ENCODE assay signal across 27 cellular contexts in the genomic region with DNA sequence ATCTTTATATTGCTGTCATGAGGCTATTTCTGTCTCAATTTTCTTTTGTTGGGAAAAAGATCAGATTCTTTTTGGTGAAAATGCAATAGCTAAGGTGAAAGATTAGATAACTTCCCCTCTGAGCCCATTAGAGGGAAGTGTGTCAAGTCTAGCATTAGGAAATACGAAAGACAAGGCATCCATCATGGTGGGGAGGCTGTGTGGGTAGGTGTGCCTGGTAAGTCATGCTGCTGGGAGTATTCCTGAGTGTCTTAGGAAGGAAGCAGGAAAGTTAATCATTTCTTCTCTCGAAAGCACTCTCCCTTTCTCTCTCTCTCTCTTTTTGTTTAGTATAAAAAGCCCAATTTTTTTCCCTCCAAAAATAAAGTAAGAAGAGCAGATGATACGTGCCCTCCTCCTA.
"Had no signal": no experiment of that assay in that cellular context is flagged by ENCODE, and none has a peak within 500 bp of the region (broad histone marks: within the 10 kb centered on the region; RNA-seq: fewer than 3 reads in every experiment).

No MANE protein-coding gene starts in this region.

- H3K9me3 Mint-ChIP-seq: activated B cell treated with CpG ODN at 0.5 μM for 24 hours; activated T-cell treated with anti-CD3 and anti-CD28 coated beads, Interleukin-2, amount 50 U/mL, for 4 hours; activated T-helper 17 cell treated with anti-CD3 and anti-CD28 coated beads, Interleukin-2, amount 50 U/mL, for 72 hours; dendritic cell treated with granulocyte-macrophage colony-stimulating factor and Interleukin-4, amounts not matched to agents 40 ng/mL and 50 ng/mL, for 4 days; endodermal cell; T-helper 2 cell treated with Interferon-gamma antibody and Interleukin-4, amounts not matched to agents 5 μg/mL and 100 μg/mL, for 36 hours had no signal

- H3K27ac Mint-ChIP-seq: activated B cell treated with CpG ODN at 0.5 μM for 24 hours; activated CD8-positive, alpha-beta T cell treated with anti-CD3 and anti-CD28 coated beads for 36 hours; activated naive CD8-positive, alpha-beta T cell; activated T-helper 17 cell treated with anti-CD3 and anti-CD28 coated beads, Interleukin-2, amount 50 U/mL, for 72 hours; dendritic cell treated with granulocyte-macrophage colony-stimulating factor and Interleukin-4, amounts not matched to agents 40 ng/mL and 50 ng/mL, for 4 days; endodermal cell; T-helper 17 cell; T-helper 2 cell treated with Interferon-gamma antibody and Interleukin-4, amounts not matched to agents 5 μg/mL and 100 μg/mL, for 36 hours had no signal

- H3K27me3 ChIP-seq: brain microvascular endothelial cell, dorsolateral prefrontal cortex had no signal

- DNase-seq: activated B cell treated with CpG ODN at 0.5 μM for 24 hours; activated CD4-positive, alpha-beta T cell treated with anti-CD3 and anti-CD28 coated beads for 48 hours; activated CD4-positive, alpha-beta T cell treated with anti-CD3 and anti-CD28 coated beads, Interleukin-2, amount 50 U/mL, for 1 hour; activated CD4-positive, alpha-beta T cell treated with anti-CD3 and anti-CD28 coated beads, Interleukin-2, amount 50 U/mL, for 48 hours; activated CD8-positive, alpha-beta memory T cell treated with anti-CD3 and anti-CD28 coated beads for 24 hours; activated CD8-positive, alpha-beta T cell treated with anti-CD3 and anti-CD28 coated beads for 36 hours; activated effector memory CD4-positive, alpha-beta T cell treated with Interleukin-2 at 50 U/mL for 16 hours; activated gamma-delta T cell treated with Interleukin-2 at 50 U/mL for 16 hours; activated naive CD4-positive, alpha-beta T cell treated with anti-CD3 and anti-CD28 coated beads, Interleukin-2, amount 50 U/mL, for 16 hours; activated naive CD4-positive, alpha-beta T cell treated with Interleukin-2 at 50 U/mL for 16 hours; activated T-cell treated with anti-CD3 and anti-CD28 coated beads, Interleukin-2, amount 50 U/mL, for 4 hours; amniotic stem cell; anterior cingulate cortex; brain microvascular endothelial cell; dorsolateral prefrontal cortex; effector memory CD4-positive, alpha-beta T cell; endodermal cell; foreskin fibroblast; T-helper 17 cell; T1000; WERI-Rb-1 had no signal

- H3K4me1 Mint-ChIP-seq: activated B cell treated with CpG ODN at 0.5 μM for 24 hours; activated T-helper 17 cell treated with anti-CD3 and anti-CD28 coated beads, Interleukin-2, amount 50 U/mL, for 72 hours; central memory CD8-positive, alpha-beta T cell; T-helper 17 cell had no signal

- H3K27ac ChIP-seq: brain microvascular endothelial cell, coronary artery, WERI-Rb-1 had no signal

- H3K36me3 ChIP-seq: brain microvascular endothelial cell, WERI-Rb-1 had no signal

- H3K36me3 Mint-ChIP-seq: activated naive CD8-positive, alpha-beta T cell had no signal

- H3K27me3 Mint-ChIP-seq: activated B cell treated with CpG ODN at 0.5 μM for 24 hours; activated CD8-positive, alpha-beta T cell treated with anti-CD3 and anti-CD28 coated beads for 36 hours; activated naive CD8-positive, alpha-beta T cell; central memory CD8-positive, alpha-beta T cell; dendritic cell treated with granulocyte-macrophage colony-stimulating factor and Interleukin-4, amounts not matched to agents 40 ng/mL and 50 ng/mL, for 4 days; T-helper 17 cell had no signal

- H3K4me3 Mint-ChIP-seq: activated B cell treated with CpG ODN at 0.5 μM for 24 hours; activated CD8-positive, alpha-beta T cell treated with anti-CD3 and anti-CD28 coated beads for 36 hours; activated naive CD8-positive, alpha-beta T cell; activated T-cell treated with anti-CD3 and anti-CD28 coated beads, Interleukin-2, amount 50 U/mL, for 4 hours; activated T-helper 17 cell treated with anti-CD3 and anti-CD28 coated beads, Interleukin-2, amount 50 U/mL, for 72 hours; central memory CD8-positive, alpha-beta T cell; dendritic cell treated with granulocyte-macrophage colony-stimulating factor and Interleukin-4, amounts not matched to agents 40 ng/mL and 50 ng/mL, for 4 days; endodermal cell; T-helper 17 cell; T-helper 2 cell treated with Interferon-gamma antibody and Interleukin-4, amounts not matched to agents 5 μg/mL and 100 μg/mL, for 36 hours had no signal

- H3K4me3 ChIP-seq: coronary artery, dorsolateral prefrontal cortex had no signal
